ENCODE assay signal across 17 cellular contexts in genomic region chr14:41449057-41449456, GRCh38.
"Had no signal": no experiment of that assay in that cellular context is flagged by ENCODE, and none has a peak within 500 bp of the region (broad histone marks: within the 10 kb centered on the region; RNA-seq: fewer than 3 reads in every experiment).

No MANE protein-coding gene starts in this region.

- H3K9me3 Mint-ChIP-seq: activated CD4-positive, alpha-beta T cell treated with anti-CD3 and anti-CD28 coated beads, Interleukin-2, amount 10 ng/mL, durations not matched to agents 7 days and 5 days; stimulated activated naive CD8-positive, alpha-beta T cell treated with anti-CD3 and anti-CD28 coated beads, Interleukin-15, Interleukin-2, amounts not matched to agents 100 ng/mL and 50 ng/mL, for 24 hours; T-cell had no signal

- H3K27me3 Mint-ChIP-seq: activated CD4-positive, alpha-beta T cell treated with anti-CD3 and anti-CD28 coated beads, Interleukin-2, amount 10 ng/mL, durations not matched to agents 7 days and 5 days; stimulated activated naive CD8-positive, alpha-beta T cell treated with anti-CD3 and anti-CD28 coated beads, Interleukin-15, Interleukin-2, amounts not matched to agents 100 ng/mL and 50 ng/mL, for 24 hours; T-cell had no signal

- H3K36me3 ChIP-seq: ascending aorta, esophagus squamous epithelium, lower lobe of right lung, tibial nerve, uterus had no signal

- H3K4me3 ChIP-seq: ascending aorta, esophagus squamous epithelium, lower lobe of right lung, tibial nerve, uterus had no signal

- H3K27ac ChIP-seq: ascending aorta, esophagus squamous epithelium, lower lobe of right lung, tibial nerve, uterus had no signal

- H3K27ac Mint-ChIP-seq: activated CD4-positive, alpha-beta T cell treated with anti-CD3 and anti-CD28 coated beads, Interleukin-2, amount 10 ng/mL, durations not matched to agents 7 days and 5 days; activated CD8-positive, alpha-beta T cell treated with anti-CD3 and anti-CD28 coated beads, Interleukin-2, amount 10 ng/mL, durations not matched to agents 7 days and 5 days; stimulated activated naive CD8-positive, alpha-beta T cell treated with anti-CD3 and anti-CD28 coated beads, Interleukin-15, Interleukin-2, amounts not matched to agents 100 ng/mL and 50 ng/mL, for 24 hours; T-cell had no signal

- H3K4me1 Mint-ChIP-seq: activated CD4-positive, alpha-beta T cell treated with anti-CD3 and anti-CD28 coated beads, Interleukin-2, amount 10 ng/mL, durations not matched to agents 7 days and 5 days; T-cell had no signal

- H3K9me3 ChIP-seq: ascending aorta, esophagus squamous epithelium, lower lobe of right lung, tibial nerve, uterus had no signal

- DNase-seq: activated CD4-positive, alpha-beta T cell treated with anti-CD3 and anti-CD28 coated beads, Interleukin-2, amount 10 ng/mL, durations not matched to agents 7 days and 5 days; activated CD8-positive, alpha-beta T cell treated with anti-CD3 and anti-CD28 coated beads, Interleukin-2, amount 10 ng/mL, durations not matched to agents 7 days and 5 days; activated effector memory CD4-positive, alpha-beta T cell treated with Interleukin-2 at 50 U/mL for 16 hours; activated naive CD4-positive, alpha-beta T cell treated with anti-CD3 and anti-CD28 coated beads, Interleukin-2, amount 50 U/mL, for 16 hours; activated T-cell treated with anti-CD3 and anti-CD28 coated beads, Interleukin-2, amount 50 U/mL, for 48 hours; effector CD4-positive, alpha-beta T cell; esophagus squamous epithelium; left cardiac atrium; lower lobe of right lung; occipital lobe; retina; stimulated activated CD4-positive, alpha-beta T cell treated with anti-CD3 and anti-CD28 coated beads, Interleukin-2, amount 100 ng/mL, for 24 hours; T-cell; uterus had no signal

- H3K27me3 ChIP-seq: ascending aorta, esophagus squamous epithelium, tibial nerve, uterus had no signal

- H3K4me3 Mint-ChIP-seq: activated CD4-positive, alpha-beta T cell treated with anti-CD3 and anti-CD28 coated beads, Interleukin-2, amount 10 ng/mL, durations not matched to agents 7 days and 5 days; activated CD8-positive, alpha-beta T cell treated with anti-CD3 and anti-CD28 coated beads, Interleukin-2, amount 10 ng/mL, durations not matched to agents 7 days and 5 days; stimulated activated naive CD8-positive, alpha-beta T cell treated with anti-CD3 and anti-CD28 coated beads, Interleukin-15, Interleukin-2, amounts not matched to agents 100 ng/mL and 50 ng/mL, for 24 hours; T-cell had no signal

- H3K36me3 Mint-ChIP-seq: T-cell had no signal

- H3K4me1 ChIP-seq: ascending aorta, esophagus squamous epithelium, lower lobe of right lung, tibial nerve, uterus had no signal
